ENCODE assay signal across 26 cellular contexts in genomic region chr17:76864024-76864423, GRCh38. TPM values are rescaled to one million over a fixed set of nuclear protein-coding genes. Genes with fewer than 3 reads are reported as not detected.
"Had no signal": no experiment of that assay in that cellular context is flagged by ENCODE, and none has a peak within 500 bp of the region (broad histone marks: within the 10 kb centered on the region; RNA-seq: fewer than 3 reads in every experiment).

No MANE protein-coding gene starts in this region.

- H3K36me3 ChIP-seq: neural progenitor cell, neutrophil, ovary, spleen, stomach, thoracic aorta, thyroid gland, tibial nerve, upper lobe of right lung, uterus had no signal

- H3K9ac ChIP-seq: neural progenitor cell, parathyroid adenoma had no signal

- H3K27me3 ChIP-seq: ovary had no signal

- H3K27ac ChIP-seq: neural progenitor cell, neutrophil, ovary, parathyroid adenoma, psoas muscle, skin epidermis, spleen, stomach, thoracic aorta, thyroid gland, tibial nerve, upper lobe of right lung, uterus had no signal

- H3K9me3 ChIP-seq: neutrophil, ovary, psoas muscle, spleen, stomach, thoracic aorta, thyroid gland, tibial nerve, upper lobe of right lung, uterus had no signal

- ATAC-seq: naive thymus-derived CD4-positive, alpha-beta T cell; natural killer cell; right cardiac atrium; sciatic nerve; stimulated activated effector memory CD8-positive, alpha-beta T cell treated with anti-CD3 and anti-CD28 coated beads, Interleukin-12 subunit alpha, Interleukin-12 subunit beta, amount 100 ng/mL, for 72 hours; stimulated activated naive B cell treated with anti-CD40 and anti-IgM and Interleukin-4, amounts not matched to agents 10 μg/mL and 1 μg/mL and 100 μg/mL, for 72 hours; upper lobe of right lung had no signal

- DNase-seq: naive thymus-derived CD4-positive, alpha-beta T cell; natural killer cell; nucleus accumbens; ovary; posterior cingulate gyrus; psoas muscle; right cardiac atrium; spleen; stimulated activated CD4-positive, alpha-beta T cell treated with anti-CD3 and anti-CD28 coated beads, Interleukin-12 subunit alpha, Interleukin-12 subunit beta, amount 100 ng/mL, for 4 hours; stimulated activated CD4-positive, alpha-beta T cell treated with anti-CD3 and anti-CD28 coated beads, Interleukin-1b, Interleukin-23, amount 100 ng/mL, for 48 hours; stimulated activated CD4-positive, alpha-beta T cell treated with anti-CD3 and anti-CD28 coated beads, Interleukin-4, amount 100 ng/mL, for 1 hour; stimulated activated naive B cell treated with anti-CD40 and anti-IgM and Interleukin-4, amounts not matched to agents 10 μg/mL and 1 μg/mL and 100 μg/mL, for 72 hours; stimulated activated naive CD4-positive, alpha-beta T cell treated with Interleukin-2 at 50 U/mL for 16 hours; stomach; thyroid gland; upper lobe of right lung; uterus had no signal

- H2AFZ ChIP-seq: neural progenitor cell, parathyroid adenoma had no signal

- H3K4me2 ChIP-seq: neural progenitor cell, smooth muscle cell had no signal

- H3K79me2 ChIP-seq: parathyroid adenoma had no signal

- H3K4me3 ChIP-seq: neural progenitor cell, ovary, psoas muscle, skin epidermis, smooth muscle cell, spleen, stomach, thoracic aorta, thyroid gland, tibial nerve, upper lobe of right lung, uterus had no signal

RNA-seq across cellular contexts. Expression of gene MGAT5B, which starts 4.2 kb away (rescaled TPM):
- total RNA-seq: natural killer cell had no signal
